In the genomic region with DNA sequence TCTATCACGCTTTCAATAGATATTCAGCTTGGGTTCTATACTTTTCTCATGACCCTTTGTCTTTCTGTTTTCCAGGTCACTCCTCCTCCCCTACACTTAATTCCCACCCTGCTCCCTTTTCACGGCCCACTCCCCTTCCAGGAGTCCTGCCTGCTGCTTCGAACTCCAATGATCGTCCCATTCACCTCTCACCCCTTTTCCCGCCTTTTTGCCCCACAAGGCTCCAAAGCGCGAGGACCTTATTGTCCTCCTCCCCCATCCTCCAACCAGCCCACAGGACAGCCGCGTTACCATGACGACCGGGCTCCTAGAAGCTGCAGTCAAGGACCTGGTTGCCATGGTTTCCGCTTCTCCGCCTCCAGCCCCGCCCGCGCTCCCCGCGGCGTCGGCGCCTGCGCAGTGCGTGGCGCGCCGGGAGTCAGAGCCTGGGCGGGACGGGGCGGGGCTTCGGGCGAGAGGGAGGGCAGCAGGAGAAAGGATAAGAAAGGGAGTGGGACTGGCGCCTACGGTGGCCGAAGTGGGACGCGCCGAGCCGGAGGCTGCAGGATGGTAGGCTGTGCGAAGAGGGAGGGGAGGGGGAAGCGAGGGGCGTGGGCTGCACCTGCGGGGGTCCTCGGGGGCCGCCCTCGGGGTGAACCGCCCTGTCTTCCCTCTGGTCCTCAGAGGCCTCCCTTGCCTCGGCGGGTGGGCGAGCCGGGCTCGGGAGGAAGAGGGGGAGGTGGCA, we compare ENCODE assay signal across 8 cellular contexts. TPM values are rescaled to one million over a fixed set of nuclear protein-coding genes. Genes with fewer than 3 reads are reported as not detected.
DNase-seq lines count a peak whose midpoint lies in the region; ATAC-seq and TF ChIP-seq lines count a peak whose summit lies in the region.

Gene AP1S1, plus strand, starts transcription at position 508 of the 724 bp plus-strand sequence. Its CDS starts 39 bp downstream, at position 547.

- TF ChIP-seq CTCF in activated CD8-positive, alpha-beta T cell treated with anti-CD3 and anti-CD28 coated beads for 36 hours (IDR thresholded peaks at IDR 0.05), result no peak
- no peak for TF ChIP-seq CTCF in lower leg skin (IDR thresholded peaks at IDR 0.05)

- peak within 1 kb of the TSS; percentile 87 for H3K9ac ChIP-seq in BLaER1
- peak within 1 kb of the TSS; percentile 66 for H3K9ac ChIP-seq in duodenal mucosa (ENCODE audit: low read depth in 1 of 2, low read length in 2 of 2)

- 3 to 5% methylated on average over 44 to 51 of the region's 51 CpGs for whole genome bisulfite sequencing in lower leg skin, 2 donors

- H3K36me3 ChIP-seq in BLaER1 (peaks cover 28% of the 10 kb centered on the region), duodenal mucosa (ENCODE audit: control insufficient read depth in 1 of 2, insufficient read depth in 2 of 2, low read length in 2 of 2) (peaks cover 4 to 20% of the 10 kb centered on the region in 2 donors)

- CTCF ChIA-PET in activated CD8-positive, alpha-beta T cell treated with anti-CD3 and anti-CD28 coated beads for 36 hours (lab: Charles Lee), result interaction anchor here (0.7 to 3.0 kb wide), 4 partner anchors 10 to 130 kb away, joined by 3 to 31 read pairs (median 7); partner anchors contain the start of gene VGF

- H3K4me3 Mint-ChIP-seq in activated CD8-positive, alpha-beta T cell treated with anti-CD3 and anti-CD28 coated beads for 36 hours, result peak within 1 kb of the TSS; percentile 80

- peaks cover 10% of the 10 kb centered on the region for H3K27me3 Mint-ChIP-seq in activated CD8-positive, alpha-beta T cell treated with anti-CD3 and anti-CD28 coated beads for 36 hours

- no peaks in the 10 kb centered on the region for H4K20me1 ChIP-seq in BLaER1

- H3K4me1 Mint-ChIP-seq in activated CD8-positive, alpha-beta T cell treated with anti-CD3 and anti-CD28 coated beads for 36 hours (ENCODE audit: low read depth), result peaks cover 10% of the 10 kb centered on the region

- intact Hi-C loops in activated CD8-positive, alpha-beta T cell treated with anti-CD3 and anti-CD28 coated beads for 36 hours (cut with micrococcal nuclease), result no loop called here
- intact Hi-C loops in lower leg skin (cut with DNase I; ENCODE audit: low total_unique reads), result no loop called here

- H3K27me3 ChIP-seq in BLaER1 (no peaks in the 10 kb centered on the region), duodenal mucosa (ENCODE audit: control insufficient read depth in 1 of 2, insufficient read depth in 2 of 2, low read length in 2 of 2) (no peaks in the 10 kb centered on the region)

- H3K36me3 Mint-ChIP-seq in activated CD8-positive, alpha-beta T cell treated with anti-CD3 and anti-CD28 coated beads for 36 hours (ENCODE audit: low read depth), result peaks cover 10% of the 10 kb centered on the region

- H3K4me3 ChIP-seq in BLaER1 (peak within 1 kb of the TSS; percentile 83), duodenal mucosa (ENCODE audit: low read depth in 1 of 2, low read length in 2 of 2) (peak within 1 kb of the TSS; percentile 74 to 77), lower leg skin (ENCODE audit: low read depth, poor library complexity, severe bottlenecking) (peak within 1 kb of the TSS; percentile 75)

- H3K9me3 ChIP-seq in BLaER1, result no peaks in the 10 kb centered on the region
- H3K9me3 ChIP-seq in duodenal mucosa (ENCODE audit: control insufficient read depth in 1 of 2, low read length in 2 of 2), result no peaks in the 10 kb centered on the region

- H3K4me1 ChIP-seq in BLaER1, result peaks cover 36% of the 10 kb centered on the region
- peaks cover 16% of the 10 kb centered on the region in 2 donors for H3K4me1 ChIP-seq in duodenal mucosa (ENCODE audit: control insufficient read depth in 1 of 2, insufficient read depth in 2 of 2, low read length in 2 of 2)

- DNase-seq in HK-2 (ENCODE audit: unreplicated experiment) (peak; percentile 97), NCI-H82 treated with DMSO at 0.1 percent for 48 hours (lab: John Stamatoyannopoulos, UW; ENCODE audit: unreplicated experiment) (peak; percentile 88), lower leg skin (ENCODE audit: low spot score in 2 of 2) (peak; percentile 87 to 98)
- peak; percentile 96 for DNase-seq in activated CD8-positive, alpha-beta T cell treated with anti-CD3 and anti-CD28 coated beads for 36 hours
- peak; percentile 94 for DNase-seq in stimulated activated CD4-positive, alpha-beta T cell treated with anti-CD3 and anti-CD28 coated beads, Interleukin-4, amount 100 ng/mL, for 4 hours

- peak within 1 kb of the TSS; percentile 98 for H3K4me2 ChIP-seq in BLaER1

- POLR2A ChIA-PET in activated CD8-positive, alpha-beta T cell treated with anti-CD3 and anti-CD28 coated beads for 36 hours (lab: Charles Lee), result no interaction called here

- ATAC-seq in GM19397 (IDR thresholded peaks at IDR 0.05; ENCODE audit: unreplicated experiment), result peak; percentile 80
- ATAC-seq in activated CD8-positive, alpha-beta T cell treated with anti-CD3 and anti-CD28 coated beads for 36 hours, result peak; percentile 94

- H3K27ac ChIP-seq in BLaER1 (peak within 1 kb of the TSS; percentile 86), duodenal mucosa (ENCODE audit: low read depth, low read length) (no peak within 1 kb of the TSS)

- H3K9me3 Mint-ChIP-seq in activated CD8-positive, alpha-beta T cell treated with anti-CD3 and anti-CD28 coated beads for 36 hours, result peaks cover 3% of the 10 kb centered on the region

- peak within 1 kb of the TSS; percentile 64 for H3K27ac Mint-ChIP-seq in activated CD8-positive, alpha-beta T cell treated with anti-CD3 and anti-CD28 coated beads for 36 hours

- no peak for TF ChIP-seq POLR2A in lower leg skin (IDR thresholded peaks at IDR 0.05)

RNA-seq across cellular contexts. Expression of gene AP1S1, which starts in this region (rescaled TPM):
- total RNA-seq in activated CD8-positive, alpha-beta T cell treated with anti-CD3 and anti-CD28 coated beads for 36 hours, result 10 to 100 TPM; 35.6 to 39.5 TPM
- total RNA-seq in lower leg skin, result 10 to 100 TPM; 52.9 to 81.2 (median 61.2) TPM
